Comparison of ENCODE assay signal across 11 cellular contexts in the genomic region with DNA sequence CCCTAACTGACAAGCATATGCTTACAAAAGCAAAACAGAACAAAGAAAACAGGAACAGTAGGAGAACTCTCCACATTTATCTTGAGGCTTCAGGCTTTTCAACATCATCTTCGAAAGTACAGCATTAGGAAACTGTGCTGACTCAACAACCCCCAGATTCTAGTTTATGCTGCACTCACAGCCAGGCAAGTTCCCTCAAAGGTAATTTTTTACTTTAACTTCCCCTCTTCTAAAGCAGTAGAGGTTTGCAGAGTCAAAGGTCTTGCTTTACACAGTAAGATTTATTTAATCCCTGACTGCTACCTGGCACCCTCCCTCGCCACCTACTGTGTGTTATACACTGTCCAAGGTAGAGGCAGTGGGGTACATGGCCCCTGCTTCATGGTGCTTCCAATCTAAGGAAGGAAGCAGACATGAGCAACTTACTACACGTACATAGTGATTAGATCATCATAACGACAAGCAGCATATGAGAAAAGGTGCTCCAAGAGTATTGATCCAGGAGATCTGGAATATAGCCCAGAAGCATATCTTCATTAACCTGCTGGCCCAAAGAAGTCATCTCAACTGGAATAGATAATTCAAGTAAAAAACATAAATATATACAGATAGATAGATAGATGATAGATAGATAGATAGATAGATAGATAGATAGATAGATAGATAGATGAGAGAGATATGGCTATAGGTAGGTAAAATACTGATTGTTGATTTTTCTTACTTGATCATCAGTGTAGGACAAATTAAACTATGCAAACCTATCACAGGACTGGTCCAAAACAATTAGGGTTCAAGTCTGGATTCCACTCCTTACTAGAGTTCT.
DNase-seq lines count a peak whose midpoint lies in the region; ATAC-seq and TF ChIP-seq lines count a peak whose summit lies in the region.
"Had no signal": no experiment of that assay in that cellular context is flagged by ENCODE, and none has a peak within 500 bp of the region (broad histone marks: within the 10 kb centered on the region; RNA-seq: fewer than 3 reads in every experiment).

No MANE protein-coding gene starts in this region.

- TF ChIP-seq CTCF in VCaP (conservative IDR thresholded peaks at IDR 0.05) = no peak

- no peaks in the 10 kb centered on the region for H3K9me3 Mint-ChIP-seq in activated CD4-positive, alpha-beta T cell treated with anti-CD3 and anti-CD28 coated beads for 36 hours (ENCODE audit: low read depth)
- H3K9me3 Mint-ChIP-seq in stimulated activated naive CD8-positive, alpha-beta T cell treated with anti-CD3 and anti-CD28 coated beads, Interleukin-15, Interleukin-2, amounts not matched to agents 100 ng/mL and 50 ng/mL, for 24 hours = no peaks in the 10 kb centered on the region
- H3K9me3 Mint-ChIP-seq: endodermal cell had no signal

- POLR2A ChIA-PET in activated CD4-positive, alpha-beta T cell treated with anti-CD3 and anti-CD28 coated beads for 36 hours (lab: Charles Lee) = interaction anchor here (0.7 kb wide), 1 partner anchor 12 kb away, joined by 3 read pairs; no protein-coding TSS in a partner anchor
- POLR2A ChIA-PET in HEK293T (lab: Yijun Ruan, JAX) = no interaction called here

- H3K36me3 Mint-ChIP-seq in activated CD4-positive, alpha-beta T cell treated with anti-CD3 and anti-CD28 coated beads for 36 hours (ENCODE audit: low read depth) = no peaks in the 10 kb centered on the region
- no peaks in the 10 kb centered on the region for H3K36me3 Mint-ChIP-seq in stimulated activated naive CD8-positive, alpha-beta T cell treated with anti-CD3 and anti-CD28 coated beads, Interleukin-15, Interleukin-2, amounts not matched to agents 100 ng/mL and 50 ng/mL, for 24 hours (ENCODE audit: low read depth)

- H3K9me3 ChIP-seq in right cardiac atrium (ENCODE audit: control insufficient read depth, low read length) = no peaks in the 10 kb centered on the region

- peak; percentile 15 for DNase-seq in activated CD4-positive, alpha-beta T cell treated with anti-CD3 and anti-CD28 coated beads for 36 hours
- DNase-seq in activated CD4-positive, alpha-beta T cell treated with anti-CD3 and anti-CD28 coated beads for 48 hours = no peak
- no peak for DNase-seq in right cardiac atrium
- no peak for DNase-seq in HEK293T (ENCODE audit: extremely low spot score)
- DNase-seq in DMS53 treated with DMSO at 0.1 percent for 48 hours (lab: John Stamatoyannopoulos, UW; ENCODE audit: unreplicated experiment) = no peak
- DNase-seq in NCI-H748 (lab: John Stamatoyannopoulos, UW; ENCODE audit: unreplicated experiment) = no peak
- DNase-seq: activated CD8-positive, alpha-beta memory T cell treated with anti-CD3 and anti-CD28 coated beads for 24 hours; endodermal cell; NCI-H187 treated with DMSO at 0.1 percent for 48 hours had no signal

- no peaks in the 10 kb centered on the region for H3K27me3 ChIP-seq in right cardiac atrium (ENCODE audit: control insufficient read depth, insufficient read depth)

- H3K27ac Mint-ChIP-seq in activated CD4-positive, alpha-beta T cell treated with anti-CD3 and anti-CD28 coated beads for 36 hours = peak overlapping the region; percentile 24
- H3K27ac Mint-ChIP-seq in stimulated activated naive CD8-positive, alpha-beta T cell treated with anti-CD3 and anti-CD28 coated beads, Interleukin-15, Interleukin-2, amounts not matched to agents 100 ng/mL and 50 ng/mL, for 24 hours = peak overlapping the region; percentile 2
- H3K27ac Mint-ChIP-seq: endodermal cell had no signal

- CTCF ChIA-PET in activated CD4-positive, alpha-beta T cell treated with anti-CD3 and anti-CD28 coated beads for 36 hours (lab: Charles Lee) = no interaction called here
- CTCF ChIA-PET in HEK293T (lab: Yijun Ruan, JAX) = no interaction called here

- H3K27me3 Mint-ChIP-seq in activated CD4-positive, alpha-beta T cell treated with anti-CD3 and anti-CD28 coated beads for 36 hours = no peaks in the 10 kb centered on the region
- no peaks in the 10 kb centered on the region for H3K27me3 Mint-ChIP-seq in stimulated activated naive CD8-positive, alpha-beta T cell treated with anti-CD3 and anti-CD28 coated beads, Interleukin-15, Interleukin-2, amounts not matched to agents 100 ng/mL and 50 ng/mL, for 24 hours

- peaks cover 4% of the 10 kb centered on the region for H3K4me1 ChIP-seq in right cardiac atrium (ENCODE audit: control insufficient read depth, insufficient read depth, low read length)

- 68% methylated on average over 4 of the region's 4 CpGs for WGBS in right cardiac atrium

- H3K4me1 Mint-ChIP-seq in activated CD4-positive, alpha-beta T cell treated with anti-CD3 and anti-CD28 coated beads for 36 hours = peaks cover 48% of the 10 kb centered on the region
- peaks cover 15% of the 10 kb centered on the region for H3K4me1 Mint-ChIP-seq in stimulated activated naive CD8-positive, alpha-beta T cell treated with anti-CD3 and anti-CD28 coated beads, Interleukin-15, Interleukin-2, amounts not matched to agents 100 ng/mL and 50 ng/mL, for 24 hours (ENCODE audit: low read depth)

- H3K27ac ChIP-seq in VCaP (peak overlapping the region; percentile 91), right cardiac atrium (ENCODE audit: low read length) (no peak overlapping the region)

- H3K4me3 Mint-ChIP-seq in activated CD4-positive, alpha-beta T cell treated with anti-CD3 and anti-CD28 coated beads for 36 hours = no peak overlapping the region
- no peak overlapping the region for H3K4me3 Mint-ChIP-seq in stimulated activated naive CD8-positive, alpha-beta T cell treated with anti-CD3 and anti-CD28 coated beads, Interleukin-15, Interleukin-2, amounts not matched to agents 100 ng/mL and 50 ng/mL, for 24 hours
- H3K4me3 Mint-ChIP-seq: endodermal cell had no signal

- H3K4me3 ChIP-seq in right cardiac atrium (ENCODE audit: low read length) = no peak overlapping the region

- intact Hi-C loops in activated CD4-positive, alpha-beta T cell treated with anti-CD3 and anti-CD28 coated beads for 36 hours (cut with DNase I, micrococcal nuclease) = no loop called here
- intact Hi-C loops in right cardiac atrium (cut with DNase I) = no loop called here

- peak; percentile 80 for ATAC-seq in activated CD4-positive, alpha-beta T cell treated with anti-CD3 and anti-CD28 coated beads for 36 hours
- ATAC-seq in right cardiac atrium = peak; percentile 58 to 63

TF ChIP-seq in HEK293T, 16 proteins besides CTCF, POLR2A, EP300 and RAD21:
- TF ChIP-seq HDGF (IDR thresholded peaks at IDR 0.05; ENCODE audit: borderline replicate concordance) (no peak), LEF1 (IDR thresholded peaks at IDR 0.05; ENCODE audit: borderline replicate concordance) (no peak)
